6 cellular contexts compared by ENCODE assay signal in the genomic region with DNA sequence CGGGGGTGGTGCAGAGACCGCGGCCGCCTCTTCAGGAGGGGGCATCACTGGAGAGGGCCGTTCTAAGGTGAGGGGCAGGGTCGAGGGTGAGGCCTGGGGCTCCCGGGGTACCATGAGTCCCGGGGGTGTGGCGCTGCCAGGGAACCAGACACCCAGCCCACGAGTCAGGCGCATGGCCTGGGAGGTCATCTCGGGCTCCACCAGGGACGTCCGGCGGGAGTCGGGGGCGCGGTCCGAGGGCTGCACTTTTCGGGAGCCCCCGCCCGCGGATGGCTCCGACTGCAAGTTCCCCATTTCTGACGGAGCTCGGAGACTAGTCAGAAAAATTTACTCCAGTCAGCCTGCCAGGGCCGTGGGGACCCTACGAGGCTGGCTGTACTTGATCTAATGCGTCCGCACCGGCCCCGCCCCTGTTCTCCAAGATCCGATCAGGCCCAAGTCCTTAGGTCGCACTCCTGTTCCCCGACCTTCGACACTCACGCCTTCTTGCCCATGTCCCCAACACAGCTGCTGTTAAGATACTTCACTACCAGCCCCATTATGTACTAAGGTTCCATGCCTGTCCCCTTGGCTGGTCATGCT. TPM values are rescaled to one million over a fixed set of nuclear protein-coding genes. Genes with fewer than 3 reads are reported as not detected.
DNase-seq lines count a peak whose midpoint lies in the region; ATAC-seq and TF ChIP-seq lines count a peak whose summit lies in the region.

No MANE protein-coding gene starts in this region.

- DNase-seq in MM.1S (no peak), dorsolateral prefrontal cortex (no peak), sciatic nerve (ENCODE audit: low spot score) (peak; percentile 67), NCI-H510A treated with DMSO at 0.1 percent for 48 hours (lab: John Stamatoyannopoulos, UW) (no peak)
- DNase-seq in stimulated activated CD8-positive, alpha-beta memory T cell treated with anti-CD3 and anti-CD28 coated beads, Interleukin-4, amount 100 ng/mL, for 48 hours = no peak
- no peak for DNase-seq in activated CD4-positive, CD25-positive, alpha-beta regulatory T cell treated with anti-CD3 and anti-CD28 coated beads, Interleukin-2, amount 50 U/mL, for 72 hours

- 0 out of 2 replicates have a peak overlapping the region, but pooled peaks have one; percentile 36 for H2AFZ ChIP-seq in MM.1S (ENCODE audit: low read length)

- no peaks in the 10 kb centered on the region for H3K9me2 ChIP-seq in MM.1S (replicated peaks; ENCODE audit: insufficient read depth, low read length)

- intact Hi-C loops in dorsolateral prefrontal cortex (cut with DNase I) = loop anchor here in 1 of 2 donors (10.0 kb wide), 1 partner anchor 482 kb away; a partner anchor contains a TSS
- intact Hi-C loops in sciatic nerve (cut with DNase I) = no loop called here

- H3K9ac ChIP-seq in MM.1S (ENCODE audit: low read length) = no peak overlapping the region; the same call in 1 of the 2 replicates

- H3K27ac ChIP-seq in MM.1S (ENCODE audit: low read length) (no peak overlapping the region), dorsolateral prefrontal cortex (peak overlapping the region in 8 of 59 donors; percentile 50 to 88 (median 84))

- peak overlapping the region; percentile 87 for H3K4me2 ChIP-seq in MM.1S (ENCODE audit: low read depth, low read length)

- H3K4me3 ChIP-seq in MM.1S (ENCODE audit: low read length) (peak overlapping the region; percentile 60), dorsolateral prefrontal cortex (peak overlapping the region in 56 of 59 donors; percentile 43 to 83 (median 71))

- no peaks in the 10 kb centered on the region for H3K9me3 ChIP-seq in MM.1S (replicated peaks; ENCODE audit: insufficient read depth, low read length)

- H4K20me1 ChIP-seq in MM.1S (ENCODE audit: insufficient read depth, low read length) = no peaks in the 10 kb centered on the region

- TF ChIP-seq CTCF in MM.1S (IDR thresholded peaks at IDR 0.05; ENCODE audit: low read length) (no peak), dorsolateral prefrontal cortex (IDR thresholded peaks at IDR 0.05 in 54 of 56, conservative IDR thresholded peaks at IDR 0.05 in 2 of 56; ENCODE audit: low read depth in 1 of 56, partially characterized antibody in 56 of 56) (no peak)

- no peaks in the 10 kb centered on the region for H3K79me2 ChIP-seq in MM.1S (ENCODE audit: low read length)

- H3K36me3 ChIP-seq in MM.1S (replicated peaks; ENCODE audit: insufficient read depth, low read length) = peaks cover under 1% of the 10 kb centered on the region; the same call in 1 of the 2 replicates

- H3K27me3 ChIP-seq in MM.1S (replicated peaks; ENCODE audit: insufficient read depth, low read length) (peaks cover 34% of the 10 kb centered on the region), dorsolateral prefrontal cortex (no peaks in the 10 kb centered on the region)

- H3K4me1 ChIP-seq in MM.1S (ENCODE audit: low read length) = 0 out of 2 replicates have a peak, but pooled peaks cover 2% of the 10 kb centered on the region

- ATAC-seq in sciatic nerve = peak; percentile 4

- H3F3A ChIP-seq in MM.1S (ENCODE audit: insufficient read depth, low read length) = no peaks in the 10 kb centered on the region; the same call in 1 of the 2 replicates

RNA-seq across cellular contexts. Expression of a gene that starts 0.8 kb away (rescaled TPM):
- 1 to 10 TPM in 101 of 120 experiments, under 1 TPM in 18, not detected in 1; 0.34 to 6.3 (median 1.7) TPM for total RNA-seq in dorsolateral prefrontal cortex
- total RNA-seq in sciatic nerve = 0.31 TPM

RNA-seq across cellular contexts. Expression of a gene that starts 1.4 kb away (rescaled TPM):
- total RNA-seq in dorsolateral prefrontal cortex (10 to 100 TPM in 62 of 120 experiments, 1 to 10 TPM in 58; 4.8 to 22.5 (median 10.3) TPM), sciatic nerve (2.3 TPM)

RNA-seq across cellular contexts. Expression of a gene that starts 12.7 kb away (rescaled TPM):
- total RNA-seq in dorsolateral prefrontal cortex (100 to 1,000 TPM in 115 of 120 experiments, 10 to 100 TPM in 5; 65.8 to 185 (median 140) TPM), sciatic nerve (78.2 TPM)

RNA-seq across cellular contexts. Expression of a gene that starts 15.8 kb away (rescaled TPM):
- total RNA-seq in dorsolateral prefrontal cortex (10 to 100 TPM; 31.5 to 65.9 (median 44.2) TPM), sciatic nerve (24.8 TPM)

RNA-seq across cellular contexts. Expression of a gene that starts 39.0 kb away (rescaled TPM):
- total RNA-seq in dorsolateral prefrontal cortex (1 to 10 TPM in 76 of 120 experiments, under 1 TPM in 44; 0.27 to 4.2 (median 1.1) TPM), sciatic nerve (7.0 TPM)
